Comparison of ENCODE assay signal across 17 cellular contexts in genomic region chr2:62415518-62415917, GRCh38.
DNase-seq lines count a peak whose midpoint lies in the region; ATAC-seq and TF ChIP-seq lines count a peak whose summit lies in the region.
"Had no signal": no experiment of that assay in that cellular context is flagged by ENCODE, and none has a peak within 500 bp of the region (broad histone marks: within the 10 kb centered on the region; RNA-seq: fewer than 3 reads in every experiment).

No MANE protein-coding gene starts in this region.

- peak overlapping the region; percentile 90 for H3K27ac ChIP-seq in cingulate gyrus (ENCODE audit: low read depth, low read length)
- peak overlapping the region; percentile 90 for H3K27ac ChIP-seq in temporal lobe (ENCODE audit: low read depth, low read length)
- H3K27ac ChIP-seq: GM23248, parathyroid adenoma had no signal

- H3K4me3 Mint-ChIP-seq in activated CD8-positive, alpha-beta memory T cell treated with anti-CD3 and anti-CD28 coated beads, Interleukin-2, amount 10 ng/mL, durations not matched to agents 7 days and 5 days: no peak overlapping the region
- H3K4me3 Mint-ChIP-seq: activated naive CD4-positive, alpha-beta T cell treated with anti-CD3 and anti-CD28 coated beads, Interleukin-2, amount 10 ng/mL, durations not matched to agents 7 days and 5 days had no signal

- CTCF ChIA-PET in activated CD8-positive, alpha-beta memory T cell treated with anti-CD3 and anti-CD28 coated beads, Interleukin-2, amount 10 ng/mL, durations not matched to agents 7 days and 5 days (lab: Charles Lee): interaction anchor here (0.8 to 6.6 kb wide), 4 partner anchors 117 to 499 kb away, joined by 3 to 55 read pairs (median 7); no protein-coding TSS in a partner anchor

- peak overlapping the region; percentile 73 for H3K27ac Mint-ChIP-seq in activated CD8-positive, alpha-beta memory T cell treated with anti-CD3 and anti-CD28 coated beads, Interleukin-2, amount 10 ng/mL, durations not matched to agents 7 days and 5 days

- peaks cover 3% of the 10 kb centered on the region for H3K36me3 Mint-ChIP-seq in activated CD8-positive, alpha-beta memory T cell treated with anti-CD3 and anti-CD28 coated beads, Interleukin-2, amount 10 ng/mL, durations not matched to agents 7 days and 5 days
- H3K36me3 Mint-ChIP-seq: activated naive CD4-positive, alpha-beta T cell treated with anti-CD3 and anti-CD28 coated beads, Interleukin-2, amount 10 ng/mL, durations not matched to agents 7 days and 5 days had no signal

- H3K36me3 ChIP-seq in mucosa of descending colon (ENCODE audit: low read depth): no peaks in the 10 kb centered on the region

- no peak overlapping the region for H3K4me3 ChIP-seq in mucosa of descending colon
- H3K4me3 ChIP-seq: A549, GM23248 had no signal

- no peak for TF ChIP-seq CTCF in mucosa of descending colon (IDR thresholded peaks at IDR 0.05)

- H3K4me1 Mint-ChIP-seq in activated CD8-positive, alpha-beta memory T cell treated with anti-CD3 and anti-CD28 coated beads, Interleukin-2, amount 10 ng/mL, durations not matched to agents 7 days and 5 days: peaks cover 19% of the 10 kb centered on the region

- intact Hi-C loops in mucosa of descending colon (cut with DNase I, micrococcal nuclease): loop anchor here in 1 of 2 donors (10.0 kb wide), 1 partner anchor 421 kb away; no protein-coding TSS in a partner anchor

- ATAC-seq in activated CD8-positive, alpha-beta memory T cell treated with anti-CD3 and anti-CD28 coated beads, Interleukin-2, amount 10 ng/mL, durations not matched to agents 7 days and 5 days: no peak
- ATAC-seq in HG02763 (IDR thresholded peaks at IDR 0.05; ENCODE audit: unreplicated experiment): peak; percentile 14
- no peak for ATAC-seq in mucosa of descending colon
- ATAC-seq in HG03457 (IDR thresholded peaks at IDR 0.05; ENCODE audit: unreplicated experiment): no peak
- ATAC-seq: A549, Right ventricle myocardium inferior had no signal

- H3K27me3 Mint-ChIP-seq in activated CD8-positive, alpha-beta memory T cell treated with anti-CD3 and anti-CD28 coated beads, Interleukin-2, amount 10 ng/mL, durations not matched to agents 7 days and 5 days: peaks cover 7% of the 10 kb centered on the region

- H3K9me3 Mint-ChIP-seq in activated CD8-positive, alpha-beta memory T cell treated with anti-CD3 and anti-CD28 coated beads, Interleukin-2, amount 10 ng/mL, durations not matched to agents 7 days and 5 days (ENCODE audit: low read depth): peaks cover 2% of the 10 kb centered on the region
- H3K9me3 Mint-ChIP-seq: activated naive CD4-positive, alpha-beta T cell treated with anti-CD3 and anti-CD28 coated beads, Interleukin-2, amount 10 ng/mL, durations not matched to agents 7 days and 5 days had no signal

- DNase-seq in activated CD8-positive, alpha-beta memory T cell treated with anti-CD3 and anti-CD28 coated beads, Interleukin-2, amount 10 ng/mL, durations not matched to agents 7 days and 5 days: no peak
- DNase-seq in activated CD8-positive, alpha-beta memory T cell treated with anti-CD3 and anti-CD28 coated beads, Interleukin-2, amount 50 U/mL, for 4 hours: no peak
- no peak for DNase-seq in NCI-H1417 treated with DMSO at 0.1 percent for 48 hours (lab: John Stamatoyannopoulos, UW)
- DNase-seq in mucosa of descending colon: no peak
- DNase-seq: activated CD4-positive, CD25-positive, alpha-beta regulatory T cell; activated naive CD4-positive, alpha-beta T cell treated with anti-CD3 and anti-CD28 coated beads, Interleukin-2, amount 10 ng/mL, durations not matched to agents 7 days and 5 days; GM23248; NCI-H1105; small intestine; trophoblast cell had no signal

- peaks cover 6% of the 10 kb centered on the region for H3K4me1 ChIP-seq in mucosa of descending colon (ENCODE audit: low read depth)

- H3K9me3 ChIP-seq in mucosa of descending colon: no peaks in the 10 kb centered on the region
- H3K9me3 ChIP-seq: A549 had no signal
